In the genomic region with DNA sequence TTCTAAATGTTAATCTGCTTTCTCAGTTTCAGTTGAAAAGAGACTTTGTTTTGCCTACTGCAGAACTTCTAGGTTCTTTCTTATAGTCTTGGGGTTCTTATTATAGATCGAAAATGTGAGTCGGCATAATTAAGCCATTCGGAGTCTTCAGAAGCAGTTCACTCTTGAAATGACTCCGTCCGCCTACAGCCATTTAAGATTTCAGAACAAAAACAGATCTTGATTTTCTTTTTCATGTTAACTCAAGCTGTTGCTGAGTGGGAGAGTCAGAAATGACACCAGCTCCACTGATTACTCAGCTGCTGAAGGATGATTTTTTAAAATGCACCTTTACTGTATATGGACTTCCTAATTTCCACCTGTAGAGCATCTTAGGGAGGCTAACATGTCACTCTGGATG, we compare ENCODE assay signal across 10 cellular contexts. TPM values are rescaled to one million over a fixed set of nuclear protein-coding genes. Genes with fewer than 3 reads are reported as not detected.
DNase-seq lines count a peak whose midpoint lies in the region; ATAC-seq, FAIRE-seq and TF ChIP-seq lines count a peak whose summit lies in the region.
"Had no signal": no experiment of that assay in that cellular context is flagged by ENCODE, and none has a peak within 500 bp of the region (broad histone marks: within the 10 kb centered on the region; RNA-seq: fewer than 3 reads in every experiment).

No MANE protein-coding gene starts in this region.

- TF ChIP-seq CTCF in GM12865 (IDR thresholded peaks at IDR 0.05; ENCODE audit: insufficient read depth, low read depth, low read length, missing control alignments) (no peak), keratinocyte (optimal IDR thresholded peaks at IDR 0.05 in 1 of 3, IDR thresholded peaks at IDR 0.05 in 1 of 3, conservative IDR thresholded peaks at IDR 0.05 in 1 of 3; ENCODE audit: extremely low read depth in 1 of 3, insufficient read depth in 2 of 3, low read length in 3 of 3) (no peak), heart right ventricle (IDR thresholded peaks at IDR 0.05) (no peak), pancreas (IDR thresholded peaks at IDR 0.05) (no peak)

- no peak for FAIRE-seq in keratinocyte (lab: Jason Lieb, UNC)
- no peak for FAIRE-seq in pancreas (lab: Jason Lieb, UNC)
- FAIRE-seq: astrocyte had no signal

- H3K9me3 ChIP-seq in keratinocyte (ENCODE audit: control insufficient read depth, low read depth, low read length) (no peaks in the 10 kb centered on the region), heart right ventricle (no peaks in the 10 kb centered on the region), pancreas (no peaks in the 10 kb centered on the region)

- 85 to 87% methylated on average over 5 of the region's 5 CpGs for WGBS in heart right ventricle, 2 donors
- 78 to 87% methylated on average over 5 of the region's 5 CpGs for WGBS in pancreas, 2 donors

- DNase-seq in GM12865 (ENCODE audit: low read depth) (peak; percentile 95), keratinocyte (ENCODE audit: low read depth, low spot score) (no peak), cortex of kidney (lab: John Stamatoyannopoulos, UW) (no peak), heart right ventricle (no peak), pancreas (no peak), DMS 273 treated with DMSO at 0.1 percent for 48 hours (lab: John Stamatoyannopoulos, UW) (no peak)
- DNase-seq: left colon had no signal

- dilution Hi-C loops in keratinocyte (cut with MboI; ENCODE audit: extremely low pct_ligation_motif_present, low sequenced_read_pairs): no loop called here

- H3K36me3 ChIP-seq in keratinocyte (ENCODE audit: control insufficient read depth in 2 of 2, extremely low read depth in 1 of 2, insufficient read depth in 2 of 2, low read length in 2 of 2) (peaks cover 22 to 25% of the 10 kb centered on the region in 2 experiments), heart right ventricle (peaks cover 0 to 59% (median 5%) of the 10 kb centered on the region in 9 donors), pancreas (no peaks in the 10 kb centered on the region)

- H3K9me1 ChIP-seq in keratinocyte (ENCODE audit: control insufficient read depth, extremely low read depth, insufficient read depth, low read length): no peaks in the 10 kb centered on the region

- H3K27ac ChIP-seq in keratinocyte (ENCODE audit: control insufficient read depth, insufficient read depth, low read length) (peak overlapping the region; percentile 5), heart right ventricle (peak overlapping the region in 1 of 10 donors; percentile 89), pancreas (no peak overlapping the region)

- ATAC-seq in GM21423 (IDR thresholded peaks at IDR 0.05; ENCODE audit: unreplicated experiment): peak; percentile 51
- ATAC-seq in HG03521 (IDR thresholded peaks at IDR 0.05; ENCODE audit: unreplicated experiment): peak; percentile 49
- no peak for ATAC-seq in heart right ventricle
- no peak for ATAC-seq in pancreas
- ATAC-seq: left colon had no signal

- H3K4me1 ChIP-seq in keratinocyte (ENCODE audit: control insufficient read depth, extremely low read depth, insufficient read depth, low read length) (peaks cover 44% of the 10 kb centered on the region), heart right ventricle (peaks cover 0 to 41% (median 6%) of the 10 kb centered on the region in 9 donors), pancreas (no peaks in the 10 kb centered on the region)

- no peak overlapping the region for H3K4me2 ChIP-seq in keratinocyte (ENCODE audit: control insufficient read depth, extremely low read depth, insufficient read depth, low read depth, low read length)

- no peak overlapping the region for H2AFZ ChIP-seq in keratinocyte (ENCODE audit: control insufficient read depth, low read length)

- intact Hi-C loops in heart right ventricle (cut with DNase I) (loop anchor here in 1 of 10 donors (10.0 kb wide), 1 partner anchor 367 kb away; no protein-coding TSS in a partner anchor), pancreas (cut with DNase I) (no loop called here)

- H3K4me3 ChIP-seq in GM12865 (ENCODE audit: low read depth, low read length) (peak overlapping the region; percentile 64), keratinocyte (ENCODE audit: control insufficient read depth in 2 of 3, extremely low read depth in 1 of 3, insufficient read depth in 2 of 3, low read depth in 1 of 3, low read length in 3 of 3) (no peak overlapping the region), heart right ventricle (peak overlapping the region in 1 of 10 donors; percentile 56), pancreas (no peak overlapping the region)

- no peak overlapping the region for H3K9ac ChIP-seq in keratinocyte (ENCODE audit: control insufficient read depth, extremely low read depth, insufficient read depth, low read length)

- H3K27me3 ChIP-seq in keratinocyte (ENCODE audit: control insufficient read depth, extremely low read depth, insufficient read depth, low read length) (no peaks in the 10 kb centered on the region), heart right ventricle (peaks cover 0 to 49% (median 21%) of the 10 kb centered on the region in 7 donors), pancreas (no peaks in the 10 kb centered on the region)

- no peaks in the 10 kb centered on the region for H4K20me1 ChIP-seq in keratinocyte (ENCODE audit: control insufficient read depth, extremely low read depth, insufficient read depth, low read length)

- H3K79me2 ChIP-seq in keratinocyte (ENCODE audit: control insufficient read depth, insufficient read depth, low read length): peaks cover 4% of the 10 kb centered on the region

RNA-seq across cellular contexts. Expression of gene PRDM1, which starts 15.9 kb away (rescaled TPM):
- 3.9 to 8.6 TPM (median 6.7 TPM) in 3 replicates for polyA plus RNA-seq in keratinocyte
- 96.8 TPM for polyA plus RNA-seq in keratinocyte (2011; ENCODE audit: low read depth)
- 2.4 and 4.8 TPM in 2 replicates for polyA plus RNA-seq in keratinocyte (2011; cell fraction: cytosol; rRNA removed)
- 17.2 and 19.4 TPM in 2 replicates for polyA plus RNA-seq in keratinocyte (2011; cell fraction: nucleus; rRNA removed)
- 6.1 and 46.3 TPM in 2 replicates for polyA plus RNA-seq in keratinocyte (2012; ENCODE audit: low replicate concordance)
- polyA minus RNA-seq in keratinocyte: 12.4 to 14.6 TPM (median 13.3 TPM) in 3 replicates
- 3.3 TPM for polyA minus RNA-seq in keratinocyte (2011; cell fraction: cytosol; rRNA and poly(A)+ RNA removed)
- 19.2 and 37.1 TPM in 2 replicates for polyA minus RNA-seq in keratinocyte (2011; cell fraction: nucleus; rRNA and poly(A)+ RNA removed)
- 10 to 100 TPM in 1 of 10 donors, 1 to 10 TPM in 8, under 1 TPM in 1; 0.47 to 11.2 (median 2.1) TPM for total RNA-seq in heart right ventricle
- under 1 TPM; 0.32 to 0.73 TPM for polyA plus RNA-seq in heart right ventricle
- total RNA-seq in pancreas: 1 to 10 TPM in 4 of 6 donors, under 1 TPM in 2; 0.59 to 5.5 (median 1.3) TPM
- under 1 TPM; 0.30 to 0.92 TPM for polyA plus RNA-seq in pancreas

Comparison
In these comparisons a context has a peak if more than half of its experiments do, and no peak if none do; other contexts are left out.
1. ATAC-seq: peak in GM21423 (single experiment) and HG03521 (single experiment); none in heart right ventricle (0 of 8) and pancreas (0 of 4).